In genomic region chr18:49812321-49813070, GRCh38 we compare ENCODE assay signal across 8 cellular contexts. TPM values are rescaled to one million over a fixed set of nuclear protein-coding genes. Genes with fewer than 3 reads are reported as not detected.
DNase-seq lines count a peak whose midpoint lies in the region; ATAC-seq and TF ChIP-seq lines count a peak whose summit lies in the region.

No MANE protein-coding gene starts in this region.

- H3K27me3 ChIP-seq in mononuclear cell (ENCODE audit: insufficient read depth, low read length): no peaks in the 10 kb centered on the region
- no peaks in the 10 kb centered on the region for H3K27me3 ChIP-seq in foreskin keratinocyte

- peak; percentile 16 for DNase-seq in GM03348 (ENCODE audit: low spot score)
- peak; percentile 56 for DNase-seq in NCI-H146 (lab: John Stamatoyannopoulos, UW)
- DNase-seq in cardiac fibroblast (ENCODE audit: low read depth in 2 of 2): peak in 1 of 2 donors; percentile 16
- no peak for DNase-seq in foreskin keratinocyte
- no peak for DNase-seq in NCI-H187 treated with DMSO at 0.1 percent for 48 hours (lab: John Stamatoyannopoulos, UW)
- no peak for DNase-seq in GF-D8 (lab: John Stamatoyannopoulos, UW)
- no peak for DNase-seq in activated CD4-positive, alpha-beta T cell treated with anti-CD3 and anti-CD28 coated beads for 48 hours

- no peaks in the 10 kb centered on the region for H3K9me3 ChIP-seq in mononuclear cell (ENCODE audit: low read depth, low read length)

- H3K4me1 ChIP-seq in mononuclear cell (ENCODE audit: insufficient read depth, low read length) (peaks cover 15% of the 10 kb centered on the region), foreskin keratinocyte (no peaks in the 10 kb centered on the region)

- H3K4me3 ChIP-seq in cardiac fibroblast (replicated peaks in 1 of 2; ENCODE audit: low read depth in 2 of 2, low read length in 2 of 2): peak overlapping the region; percentile 83 to 86
- peak overlapping the region; percentile 69 for H3K4me3 ChIP-seq in mononuclear cell (ENCODE audit: low read length)

- TF ChIP-seq CTCF in cardiac fibroblast (IDR thresholded peaks at IDR 0.05; ENCODE audit: low read depth, low read length): no peak
- no peak for TF ChIP-seq CTCF in foreskin keratinocyte (conservative IDR thresholded peaks at IDR 0.05)

- ATAC-seq in foreskin keratinocyte: no peak

- H3K27ac ChIP-seq in foreskin keratinocyte: no peak overlapping the region

RNA-seq across cellular contexts. Expression of gene ACAA2, which starts 0.8 kb away (rescaled TPM):
- total RNA-seq in mononuclear cell (11.5 TPM), foreskin keratinocyte (12.0 and 15.4 TPM in 2 replicates)
- polyA plus RNA-seq in foreskin keratinocyte: 9.5 and 15.3 TPM in 2 replicates

Comparison
In these comparisons a context has a peak if more than half of its experiments do, and no peak if none do; other contexts are left out.
1. DNase-seq: peak in GM03348 (single experiment) and NCI-H146 (single experiment); none in foreskin keratinocyte (0 of 2), NCI-H187 treated with DMSO at 0.1 percent for 48 hours (single experiment), GF-D8 (single experiment) and activated CD4-positive, alpha-beta T cell treated with anti-CD3 and anti-CD28 coated beads for 48 hours (single experiment).